23 cellular contexts compared by ENCODE assay signal in genomic region chr4:99104153-99104552, GRCh38. TPM values are rescaled to one million over a fixed set of nuclear protein-coding genes. Genes with fewer than 3 reads are reported as not detected.
DNase-seq lines count a peak whose midpoint lies in the region; ATAC-seq, FAIRE-seq and TF ChIP-seq lines count a peak whose summit lies in the region.
"Had no signal": no experiment of that assay in that cellular context is flagged by ENCODE, and none has a peak within 500 bp of the region (broad histone marks: within the 10 kb centered on the region; RNA-seq: fewer than 3 reads in every experiment).

No MANE protein-coding gene starts in this region.

- H2AK9ac ChIP-seq in IMR-90 (replicated peaks; ENCODE audit: low read depth, low read length, poor library complexity), result no peak overlapping the region

- peaks cover 3% of the 10 kb centered on the region for H3K9me3 Mint-ChIP-seq in endothelial cell (ENCODE audit: unreplicated experiment)
- H3K9me3 Mint-ChIP-seq in neural crest cell, result peaks cover 5% of the 10 kb centered on the region
- H3K9me3 Mint-ChIP-seq: CD8-positive, alpha-beta memory T cell had no signal

- no peak overlapping the region for H2BK5ac ChIP-seq in IMR-90 (ENCODE audit: low read depth, low read length, poor library complexity, severe bottlenecking)

- no peak for TF ChIP-seq EP300 in HepG2 (IDR thresholded peaks at IDR 0.05; ENCODE audit: low read depth in 2 of 2, low read length in 2 of 2)
- no peak for TF ChIP-seq EP300 in HepG2 (CRISPR knock-in tag; IDR thresholded peaks at IDR 0.05; ENCODE audit: borderline replicate concordance)

- H3K4me1 Mint-ChIP-seq in endothelial cell (ENCODE audit: unreplicated experiment) (peaks cover 4% of the 10 kb centered on the region), neural crest cell (peaks cover 5% of the 10 kb centered on the region)

- H2BK20ac ChIP-seq in IMR-90 (ENCODE audit: low read depth, low read length), result no peak overlapping the region

- no peak overlapping the region for H2AK5ac ChIP-seq in IMR-90 (ENCODE audit: low read depth, low read length)

- no peak overlapping the region for H2BK120ac ChIP-seq in IMR-90 (ENCODE audit: low read depth, low read length)

- H3K27ac ChIP-seq in IMR-90 (ENCODE audit: insufficient read depth, low read length) (no peak overlapping the region; the same call in 1 of the 2 replicates), HepG2 (ENCODE audit: extremely low read length, insufficient read depth, low read length) (no peak overlapping the region)

- H3K79me2 ChIP-seq in HepG2 (ENCODE audit: insufficient read depth, low read length), result no peaks in the 10 kb centered on the region

- no CpG with 5 or more reads among the region's 1 CpG for WGBS in IMR-90 (ENCODE audit: extremely low coverage in 2 of 2, insufficient read length in 1 of 2), 2 experiments
- 82% methylated on average over 1 of the region's 1 CpG for WGBS in HepG2 (ENCODE audit: low lambda C conversion rate)

- no peak overlapping the region for H3K18ac ChIP-seq in IMR-90 (ENCODE audit: low read depth, low read length)

- no peak for TF ChIP-seq POLR2A in IMR-90 (IDR thresholded peaks at IDR 0.05; ENCODE audit: low read depth, low read length)
- no peak for TF ChIP-seq POLR2A in HepG2 (IDR thresholded peaks at IDR 0.05; ENCODE audit: insufficient read depth in 1 of 2, low read depth in 2 of 2, low read length in 2 of 2)

- no peak overlapping the region for H4K91ac ChIP-seq in IMR-90 (ENCODE audit: insufficient read depth, low read depth, low read length)

- H2AFZ ChIP-seq in IMR-90 (replicated peaks; ENCODE audit: low read length, poor library complexity), result no peak overlapping the region
- no peak overlapping the region for H2AFZ ChIP-seq in HepG2 (ENCODE audit: low read length)

- H3K9ac ChIP-seq in IMR-90 (ENCODE audit: low read depth, low read length) (no peak overlapping the region), HepG2 (ENCODE audit: insufficient read depth, low read depth, low read length) (no peak overlapping the region)

- no peaks in the 10 kb centered on the region for H3K36me3 ChIP-seq in IMR-90 (ENCODE audit: control insufficient read depth, insufficient read depth, low read length)
- no peaks in the 10 kb centered on the region for H3K36me3 ChIP-seq in HepG2 (replicated peaks in 1 of 2; ENCODE audit: control insufficient read depth in 1 of 2, insufficient read depth in 2 of 2, low read length in 2 of 2)
- H3K36me3 ChIP-seq: BE2C had no signal

- H3K27me3 ChIP-seq in IMR-90 (ENCODE audit: control insufficient read depth, insufficient read depth, low read length), result no peaks in the 10 kb centered on the region
- H3K27me3 ChIP-seq in HepG2 (ENCODE audit: control insufficient read depth in 1 of 2, insufficient read depth in 2 of 2, low read length in 2 of 2), result no peaks in the 10 kb centered on the region

- no peak for TF ChIP-seq CTCF in IMR-90 (conservative IDR thresholded peaks at IDR 0.05; ENCODE audit: low read depth, low read length)
- TF ChIP-seq CTCF in endothelial cell (IDR thresholded peaks at IDR 0.05; ENCODE audit: unreplicated experiment), result no peak
- TF ChIP-seq CTCF in neural crest cell (conservative IDR thresholded peaks at IDR 0.05), result no peak
- TF ChIP-seq CTCF in HepG2 (CRISPR knock-in tag; IDR thresholded peaks at IDR 0.05), result no peak

- peaks cover 9% of the 10 kb centered on the region for H3K4me1 ChIP-seq in IMR-90 (ENCODE audit: control insufficient read depth, insufficient read depth, low read length)
- H3K4me1 ChIP-seq in HepG2 (ENCODE audit: insufficient read depth, low read length), result no peaks in the 10 kb centered on the region
- H3K4me1 ChIP-seq: BE2C had no signal

- H3K4me3 Mint-ChIP-seq in endothelial cell (ENCODE audit: unreplicated experiment), result no peak overlapping the region
- no peak overlapping the region for H3K4me3 Mint-ChIP-seq in neural crest cell
- H3K4me3 Mint-ChIP-seq: CD4-positive, CD25-positive, alpha-beta regulatory T cell; CD8-positive, alpha-beta memory T cell; H9 had no signal

- H3K4me2 ChIP-seq in IMR-90 (ENCODE audit: low read depth, low read length) (peak overlapping the region; percentile 50), HepG2 (ENCODE audit: low read depth, low read length) (no peak overlapping the region)

- peaks cover 5% of the 10 kb centered on the region for H3K27me3 Mint-ChIP-seq in endothelial cell (ENCODE audit: unreplicated experiment)
- H3K27me3 Mint-ChIP-seq in neural crest cell (ENCODE audit: low read depth), result no peaks in the 10 kb centered on the region
- H3K27me3 Mint-ChIP-seq: CD4-positive, CD25-positive, alpha-beta regulatory T cell had no signal

- peak; percentile 77 for ATAC-seq in IMR-90 (ENCODE audit: low read depth)
- ATAC-seq in HepG2, result no peak

- POLR2A ChIA-PET in IMR-90 (lab: Charles Lee; ENCODE audit: unreplicated experiment) (no interaction called here), HepG2 (lab: Yijun Ruan, JAX) (no interaction called here)

- BruUV-seq in IMR-90 (replicated peaks; lab: Mats Ljungman, UMichigan) (no TSS peak), HepG2 (replicated peaks; lab: Mats Ljungman, UMichigan) (no TSS peak)

- H3K4me3 ChIP-seq in IMR-90 (ENCODE audit: insufficient read depth, low read depth, low read length) (no peak overlapping the region), HepG2 (replicated peaks in 1 of 3; ENCODE audit: insufficient read depth in 1 of 3, low read depth in 2 of 3, low read length in 3 of 3) (no peak overlapping the region)

- H3K36me3 Mint-ChIP-seq in endothelial cell (ENCODE audit: low read depth, unreplicated experiment) (no peaks in the 10 kb centered on the region), neural crest cell (ENCODE audit: low read depth) (peaks cover 14% of the 10 kb centered on the region)

- no peak overlapping the region for H4K5ac ChIP-seq in IMR-90 (ENCODE audit: low read depth, low read length)

- no peak for FAIRE-seq in HepG2 (lab: Jason Lieb, UNC)
- FAIRE-seq: G401.6, GM12892, H1 had no signal

- CTCF ChIA-PET in IMR-90 (lab: Yijun Ruan, JAX), result no interaction called here
- CTCF ChIA-PET in HepG2 (lab: Yijun Ruan, JAX; ENCODE audit: low intra/inter-chr PET ratio, low total read pairs), result no interaction called here

- no peak overlapping the region for H3K23ac ChIP-seq in IMR-90 (ENCODE audit: low read depth, low read length)

- H3K9me3 ChIP-seq in IMR-90 (ENCODE audit: control insufficient read depth, insufficient read depth, low read length) (no peaks in the 10 kb centered on the region), HepG2 (ENCODE audit: low read length) (no peaks in the 10 kb centered on the region)
- H3K9me3 ChIP-seq: BE2C had no signal

- H3K56ac ChIP-seq in IMR-90 (ENCODE audit: extremely low read depth, insufficient read depth, low read length), result no peak overlapping the region

- H2BK15ac ChIP-seq in IMR-90 (ENCODE audit: low read depth, low read length), result no peak overlapping the region

- H3K9me1 ChIP-seq in IMR-90 (ENCODE audit: insufficient read depth, low read length), result 0 out of 2 replicates have a peak, but pooled peaks cover 2% of the 10 kb centered on the region

- H4K20me1 ChIP-seq in IMR-90 (ENCODE audit: insufficient read depth, low read length) (no peaks in the 10 kb centered on the region), HepG2 (ENCODE audit: insufficient read depth, low read length) (no peaks in the 10 kb centered on the region)

- intact Hi-C loops in IMR-90 (cut with micrococcal nuclease), result no loop called here
- intact Hi-C loops in HepG2 (cut with micrococcal nuclease; ENCODE audit: unreplicated experiment), result no loop called here

- DNase-seq in AG20443 (ENCODE audit: low spot score), result peak; percentile 29
- peak; percentile 36 for DNase-seq in IMR-90
- DNase-seq in endothelial cell (ENCODE audit: low spot score), result no peak
- no peak for DNase-seq in neural crest cell (ENCODE audit: low read depth, low spot score)
- DNase-seq in activated naive CD4-positive, alpha-beta T cell treated with Interleukin-2 at 50 U/mL for 16 hours, result no peak
- no peak for DNase-seq in glomerular visceral epithelial cell (ENCODE audit: extremely low spot score)
- DNase-seq in NCI-H2227 (lab: John Stamatoyannopoulos, UW; ENCODE audit: unreplicated experiment), result no peak
- no peak for DNase-seq in HepG2 (ENCODE audit: low spot score)
- DNase-seq: 8988T; BE2C; C1 segment of cervical spinal cord; CD4-positive, CD25-positive, alpha-beta regulatory T cell; CD8-positive, alpha-beta memory T cell; COR-L47; DMS 273 treated with DMSO at 0.1 percent for 48 hours; DMS53; DND-41; H9 had no signal

- dilution Hi-C loops in IMR-90 (cut with HindIII; ENCODE audit: low sequenced_read_pairs, unreplicated experiment), result no loop called here

- TF ChIP-seq RAD21 in IMR-90 (IDR thresholded peaks at IDR 0.05; ENCODE audit: low read length) (no peak), HepG2 (CRISPR knock-in tag; IDR thresholded peaks at IDR 0.05) (no peak)

- peak overlapping the region; percentile 52; the same call in 1 of the 2 replicates for H3K14ac ChIP-seq in IMR-90 (replicated peaks; ENCODE audit: low read depth, low read length)

- H3K4ac ChIP-seq in IMR-90 (ENCODE audit: low read depth, low read length), result no peak overlapping the region

- H4K8ac ChIP-seq in IMR-90 (ENCODE audit: low read depth in 2 of 2, low read length in 2 of 2), result no peak overlapping the region

- H3K79me1 ChIP-seq in IMR-90 (ENCODE audit: low read depth in 1 of 2, low read length in 2 of 2), result no peaks in the 10 kb centered on the region

- in situ Hi-C loops in IMR-90 (cut with MboI; ENCODE audit: low sequenced_read_pairs), result no loop called here
- in situ Hi-C loops in HepG2 (cut with HindIII; ENCODE audit: extremely low pct_ligation_motif_present, low pct_unique_long_range_greater_than_20kb), result no loop called here

- H3K27ac Mint-ChIP-seq in endothelial cell (ENCODE audit: unreplicated experiment) (peak overlapping the region; percentile 9), neural crest cell (ENCODE audit: unreplicated experiment) (peak overlapping the region; percentile 64)
- H3K27ac Mint-ChIP-seq: H9 had no signal

RNA-seq across cellular contexts. Expression of gene ADH5, which starts 15.6 kb away (rescaled TPM):
- total RNA-seq in IMR-90 (2012; rRNA removed) (178 and 246 TPM in 2 replicates), endothelial cell (ENCODE audit: unreplicated experiment) (126 TPM), neural crest cell (252 and 256 TPM in 2 replicates), HepG2 (2016; rRNA removed; fragmentation: Illumina TruSeq; extraction: Trizol) (512 and 855 TPM in 2 replicates)
- polyA plus RNA-seq in IMR-90 (2012; rRNA removed) (117 and 140 TPM in 2 replicates), HepG2 (2011; rRNA removed) (265 and 349 TPM in 2 replicates)
- 29.7 and 40.9 TPM in 2 replicates for polyA plus RNA-seq in IMR-90 (2012; cell fraction: cytosol; rRNA removed)
- polyA plus RNA-seq in IMR-90 (2012; cell fraction: nucleus; rRNA removed; ENCODE audit: low replicate concordance), result 18.4 and 108 TPM in 2 replicates
- total RNA-seq in HepG2 (2016; cell fraction: cytosol; rRNA removed; fragmentation: Illumina TruSeq; extraction: Trizol; ENCODE audit: low read depth), result 80.2 and 94.4 TPM in 2 replicates
- 498 and 849 TPM in 2 replicates for total RNA-seq in HepG2 (2016; cell fraction: insoluble cytoplasmic fraction; rRNA removed; fragmentation: Illumina TruSeq; extraction: Trizol)
- 132 and 158 TPM in 2 replicates for total RNA-seq in HepG2 (2016; cell fraction: membrane; rRNA removed; fragmentation: Illumina TruSeq; extraction: Trizol)
- 225 and 246 TPM in 2 replicates for total RNA-seq in HepG2 (2016; cell fraction: nucleus; rRNA removed; fragmentation: Illumina TruSeq; extraction: Trizol)
- 173 and 271 TPM in 2 replicates for polyA plus RNA-seq in HepG2 (2011; cell fraction: cytosol; rRNA removed)
- 57.3 and 77.4 TPM in 2 replicates for polyA plus RNA-seq in HepG2 (2011; cell fraction: nucleus; rRNA removed)
- polyA plus RNA-seq in HepG2 (2012), result 387 and 400 TPM in 2 replicates
- polyA plus RNA-seq in HepG2 (2016; cell fraction: cytosol; fragmentation: Illumina TruSeq; extraction: Trizol; ENCODE audit: low read depth), result 85.2 and 90.0 TPM in 2 replicates
- polyA plus RNA-seq in HepG2 (2016; cell fraction: insoluble cytoplasmic fraction; fragmentation: Illumina TruSeq; extraction: Trizol; ENCODE audit: low read depth), result 704 and 752 TPM in 2 replicates
- 97.9 and 110 TPM in 2 replicates for polyA plus RNA-seq in HepG2 (2016; cell fraction: membrane; fragmentation: Illumina TruSeq; extraction: Trizol; ENCODE audit: low read depth)
- 246 and 258 TPM in 2 replicates for polyA plus RNA-seq in HepG2 (2016; cell fraction: nucleus; fragmentation: Illumina TruSeq; extraction: Trizol; ENCODE audit: insufficient read depth, low read depth)
- 86.8 and 216 TPM in 2 replicates for polyA minus RNA-seq in HepG2 (2011; rRNA and poly(A)+ RNA removed; ENCODE audit: low replicate concordance)
- 133 and 142 TPM in 2 replicates for polyA minus RNA-seq in HepG2 (2011; cell fraction: cytosol; rRNA and poly(A)+ RNA removed)
- 142 and 207 TPM in 2 replicates for polyA minus RNA-seq in HepG2 (2011; cell fraction: nucleus; rRNA and poly(A)+ RNA removed)

RNA-seq across cellular contexts. Expression of gene ADH4, which starts 39.9 kb away (rescaled TPM):
- total RNA-seq in IMR-90 (2012; rRNA removed) (not detected in 2 replicates), endothelial cell (ENCODE audit: unreplicated experiment) (not detected), neural crest cell (not detected in 2 replicates), HepG2 (2016; rRNA removed; fragmentation: Illumina TruSeq; extraction: Trizol) (31.1 and 50.3 TPM in 2 replicates)
- polyA plus RNA-seq in IMR-90 (2012; rRNA removed) (not detected in 2 replicates), HepG2 (2011; rRNA removed) (24.3 and 24.5 TPM in 2 replicates)
- not detected in 2 replicates for polyA plus RNA-seq in IMR-90 (2012; cell fraction: cytosol; rRNA removed)
- not detected in 2 replicates for polyA plus RNA-seq in IMR-90 (2012; cell fraction: nucleus; rRNA removed; ENCODE audit: low replicate concordance)
- 6.6 and 7.8 TPM in 2 replicates for total RNA-seq in HepG2 (2016; cell fraction: cytosol; rRNA removed; fragmentation: Illumina TruSeq; extraction: Trizol; ENCODE audit: low read depth)
- 31.9 and 48.4 TPM in 2 replicates for total RNA-seq in HepG2 (2016; cell fraction: insoluble cytoplasmic fraction; rRNA removed; fragmentation: Illumina TruSeq; extraction: Trizol)
- 13.2 and 14.5 TPM in 2 replicates for total RNA-seq in HepG2 (2016; cell fraction: membrane; rRNA removed; fragmentation: Illumina TruSeq; extraction: Trizol)
- 14.8 and 21.7 TPM in 2 replicates for total RNA-seq in HepG2 (2016; cell fraction: nucleus; rRNA removed; fragmentation: Illumina TruSeq; extraction: Trizol)
- 10.8 and 19.5 TPM in 2 replicates for polyA plus RNA-seq in HepG2 (2011; cell fraction: cytosol; rRNA removed)
- 6.5 and 12.0 TPM in 2 replicates for polyA plus RNA-seq in HepG2 (2011; cell fraction: nucleus; rRNA removed)
- 73.7 and 95.1 TPM in 2 replicates for polyA plus RNA-seq in HepG2 (2012)
- polyA plus RNA-seq in HepG2 (2016; cell fraction: cytosol; fragmentation: Illumina TruSeq; extraction: Trizol; ENCODE audit: low read depth), result 5.1 and 5.7 TPM in 2 replicates
- 41.1 and 43.3 TPM in 2 replicates for polyA plus RNA-seq in HepG2 (2016; cell fraction: insoluble cytoplasmic fraction; fragmentation: Illumina TruSeq; extraction: Trizol; ENCODE audit: low read depth)
- 9.5 and 9.6 TPM in 2 replicates for polyA plus RNA-seq in HepG2 (2016; cell fraction: membrane; fragmentation: Illumina TruSeq; extraction: Trizol; ENCODE audit: low read depth)
- 22.6 and 23.2 TPM in 2 replicates for polyA plus RNA-seq in HepG2 (2016; cell fraction: nucleus; fragmentation: Illumina TruSeq; extraction: Trizol; ENCODE audit: insufficient read depth, low read depth)
- 13.5 TPM in 1 of 2 replicates, not detected in the other for polyA minus RNA-seq in HepG2 (2011; rRNA and poly(A)+ RNA removed; ENCODE audit: low replicate concordance)
- polyA minus RNA-seq in HepG2 (2011; cell fraction: cytosol; rRNA and poly(A)+ RNA removed), result 10.0 and 13.9 TPM in 2 replicates
- 20.1 and 24.9 TPM in 2 replicates for polyA minus RNA-seq in HepG2 (2011; cell fraction: nucleus; rRNA and poly(A)+ RNA removed)
- total RNA-seq: A673; CD4-positive, CD25-positive, alpha-beta regulatory T cell; CD8-positive, alpha-beta memory T cell; H1; H9 had no signal
- polyA plus RNA-seq: AG04450; CD4-positive, CD25-positive, alpha-beta regulatory T cell; CD8-positive, alpha-beta memory T cell; H1 had no signal

Comparison
In these comparisons a context has a peak if more than half of its experiments do, and no peak if none do; other contexts are left out.
1. DNase-seq: peak in AG20443 (single experiment) and IMR-90 (single experiment); none in endothelial cell (single experiment), neural crest cell (single experiment), activated naive CD4-positive, alpha-beta T cell treated with Interleukin-2 at 50 U/mL for 16 hours (single experiment), glomerular visceral epithelial cell (single experiment), NCI-H2227 (single experiment) and HepG2 (single experiment).